In the genomic region with DNA sequence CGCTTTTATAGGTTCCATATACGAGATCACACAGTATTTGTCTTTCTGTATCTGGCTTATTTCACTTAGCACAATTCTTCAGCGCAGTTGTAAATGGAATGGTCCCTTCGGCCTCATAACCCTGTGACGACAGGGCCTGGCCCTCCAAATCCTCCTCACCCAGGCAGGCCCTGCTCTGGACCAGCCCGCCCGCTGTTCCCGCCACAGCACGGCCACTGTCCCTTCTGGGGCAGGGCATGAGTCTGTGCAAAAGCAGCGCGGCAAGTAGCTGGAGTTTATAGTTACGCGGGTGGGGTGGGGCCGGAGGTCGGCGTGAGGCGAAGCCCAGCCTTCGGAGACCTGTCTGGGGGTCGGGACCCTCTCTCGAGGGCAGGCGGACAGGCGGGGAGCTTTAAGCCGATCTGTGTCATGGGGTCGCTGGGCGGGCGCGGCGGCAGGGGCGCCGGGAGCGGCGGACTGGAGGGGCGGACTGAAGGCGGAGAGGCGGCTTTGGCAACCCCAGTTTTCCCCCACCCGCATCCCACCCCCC, we compare ENCODE assay signal across 8 cellular contexts. TPM values are rescaled to one million over a fixed set of nuclear protein-coding genes. Genes with fewer than 3 reads are reported as not detected.
A peak's percentile ranks its signal among the peaks of the same experiment; 100 is the strongest.
DNase-seq lines count a peak whose midpoint lies in the region; ATAC-seq and TF ChIP-seq lines count a peak whose summit lies in the region.

No MANE protein-coding gene starts in this region.

- peak overlapping the region; percentile 86 for H3K4me3 Mint-ChIP-seq in Calu3 (ENCODE audit: low read depth, unreplicated experiment)
- H3K4me3 Mint-ChIP-seq in activated CD4-positive, alpha-beta memory T cell treated with anti-CD3 and anti-CD28 coated beads, Interleukin-2, amount 10 ng/mL, durations not matched to agents 7 days and 5 days = no peak overlapping the region

- no peak for TF ChIP-seq EP300 in ovary (IDR thresholded peaks at IDR 0.05)

- H3K4me3 ChIP-seq in cardiac muscle cell (peak overlapping the region; percentile 47), ovary (peak overlapping the region; percentile 97)

- H3K27ac Mint-ChIP-seq in Calu3 (ENCODE audit: unreplicated experiment) = peak overlapping the region; percentile 11
- no peak overlapping the region for H3K27ac Mint-ChIP-seq in activated CD4-positive, alpha-beta memory T cell treated with anti-CD3 and anti-CD28 coated beads, Interleukin-2, amount 10 ng/mL, durations not matched to agents 7 days and 5 days

- intact Hi-C loops in Calu3 (cut with micrococcal nuclease; ENCODE audit: unreplicated experiment) = no loop called here
- intact Hi-C loops in ovary (cut with DNase I) = loop anchor here in 1 of 4 donors (5.0 kb wide), 1 partner anchor 90 kb away; the partner anchor contains the start of gene ZNF710

- H3K27me3 Mint-ChIP-seq in Calu3 (ENCODE audit: unreplicated experiment) = no peaks in the 10 kb centered on the region
- peaks cover 43% of the 10 kb centered on the region for H3K27me3 Mint-ChIP-seq in activated CD4-positive, alpha-beta memory T cell treated with anti-CD3 and anti-CD28 coated beads, Interleukin-2, amount 10 ng/mL, durations not matched to agents 7 days and 5 days

- no peak for TF ChIP-seq POLR2A in ovary (IDR thresholded peaks at IDR 0.05)

- H3K4me1 Mint-ChIP-seq in Calu3 (ENCODE audit: low read depth, unreplicated experiment) = peaks cover 29% of the 10 kb centered on the region
- H3K4me1 Mint-ChIP-seq in activated CD4-positive, alpha-beta memory T cell treated with anti-CD3 and anti-CD28 coated beads, Interleukin-2, amount 10 ng/mL, durations not matched to agents 7 days and 5 days = peaks cover 3% of the 10 kb centered on the region

- no peak for TF ChIP-seq CTCF in Calu3 (IDR thresholded peaks at IDR 0.05; ENCODE audit: unreplicated experiment)
- no peak for TF ChIP-seq CTCF in VCaP (conservative IDR thresholded peaks at IDR 0.05)
- TF ChIP-seq CTCF in cardiac muscle cell (IDR thresholded peaks at IDR 0.05; ENCODE audit: low read depth, low read length) = no peak
- no peak for TF ChIP-seq CTCF in ovary (IDR thresholded peaks at IDR 0.05)

- H3K9me3 Mint-ChIP-seq in Calu3 (ENCODE audit: low read depth, unreplicated experiment) = no peaks in the 10 kb centered on the region
- no peaks in the 10 kb centered on the region for H3K9me3 Mint-ChIP-seq in activated CD4-positive, alpha-beta memory T cell treated with anti-CD3 and anti-CD28 coated beads, Interleukin-2, amount 10 ng/mL, durations not matched to agents 7 days and 5 days

- H3K4me1 ChIP-seq in cardiac muscle cell (ENCODE audit: low read depth) = no peaks in the 10 kb centered on the region
- H3K4me1 ChIP-seq in ovary (ENCODE audit: insufficient read depth) = peaks cover 4% of the 10 kb centered on the region

- 0 to 4% (median 2%) methylated on average over 33 to 36 of the region's 36 CpGs for WGBS in ovary, 3 donors

- DNase-seq in Calu3 = peak; percentile 51
- peak; percentile 13 to 43 for DNase-seq in cardiac muscle cell (ENCODE audit: low read depth in 1 of 2, low spot score in 1 of 2)
- DNase-seq in ovary = peak; percentile 25 to 51 (median 35)
- DNase-seq in activated CD4-positive, alpha-beta memory T cell treated with anti-CD3 and anti-CD28 coated beads, Interleukin-2, amount 10 ng/mL, durations not matched to agents 7 days and 5 days = no peak

- peaks cover 6% of the 10 kb centered on the region for H3K36me3 Mint-ChIP-seq in Calu3 (ENCODE audit: insufficient read depth, unreplicated experiment)
- H3K36me3 Mint-ChIP-seq in activated CD4-positive, alpha-beta memory T cell treated with anti-CD3 and anti-CD28 coated beads, Interleukin-2, amount 10 ng/mL, durations not matched to agents 7 days and 5 days (ENCODE audit: low read depth) = no peaks in the 10 kb centered on the region

- no peak for ATAC-seq in HG02588 (IDR thresholded peaks at IDR 0.05; ENCODE audit: unreplicated experiment)
- no peak for ATAC-seq in HG03342 (IDR thresholded peaks at IDR 0.05; ENCODE audit: unreplicated experiment)
- ATAC-seq in GM19467 (IDR thresholded peaks at IDR 0.05; ENCODE audit: unreplicated experiment) = no peak

- POLR2A ChIA-PET in activated CD4-positive, alpha-beta memory T cell treated with anti-CD3 and anti-CD28 coated beads, Interleukin-2, amount 10 ng/mL, durations not matched to agents 7 days and 5 days (lab: Charles Lee) = no interaction called here

- H3K27ac ChIP-seq in VCaP = peak overlapping the region; percentile 98
- no peak overlapping the region for H3K27ac ChIP-seq in cardiac muscle cell
- peak overlapping the region; percentile 32 to 64 for H3K27ac ChIP-seq in ovary

- H3K27me3 ChIP-seq in cardiac muscle cell (no peaks in the 10 kb centered on the region), ovary (no peaks in the 10 kb centered on the region)

- CTCF ChIA-PET in Calu3 (lab: Charles Lee) = interaction anchor here (0.6 to 1.4 kb wide), 3 partner anchors 18 to 151 kb away, joined by 3 to 7 read pairs (median 4); partner anchors contain the start of gene AP3S2
- CTCF ChIA-PET in activated CD4-positive, alpha-beta memory T cell treated with anti-CD3 and anti-CD28 coated beads, Interleukin-2, amount 10 ng/mL, durations not matched to agents 7 days and 5 days (lab: Charles Lee) = no interaction called here

- H3K36me3 ChIP-seq in cardiac muscle cell (no peaks in the 10 kb centered on the region), ovary (no peaks in the 10 kb centered on the region)

- BruUV-seq in Calu3 (replicated peaks; lab: Mats Ljungman, UMichigan) = no TSS peak

- no peaks in the 10 kb centered on the region for H3K9me3 ChIP-seq in cardiac muscle cell (ENCODE audit: low read depth)
- H3K9me3 ChIP-seq in ovary = no peaks in the 10 kb centered on the region

RNA-seq across cellular contexts. Expression of gene ARPIN, which starts 0.5 kb away (rescaled TPM):
- total RNA-seq in Calu3 (2022) = 19.1 and 20.1 TPM in 2 replicates
- 19.4 and 26.6 TPM in 2 replicates for total RNA-seq in cardiac muscle cell
- polyA plus RNA-seq in cardiac muscle cell = 10.5 and 12.9 TPM in 2 replicates
- total RNA-seq in ovary = 10 to 100 TPM; 14.2 to 36.5 (median 30.8) TPM
- 10 to 100 TPM; 17.0 to 28.3 TPM for polyA plus RNA-seq in ovary
- not detected for total RNA-seq in activated CD4-positive, alpha-beta memory T cell treated with anti-CD3 and anti-CD28 coated beads, Interleukin-2, amount 10 ng/mL, durations not matched to agents 7 days and 5 days

RNA-seq across cellular contexts. Expression of gene AP3S2, which starts 18.4 kb away (rescaled TPM):
- 46.2 and 51.9 TPM in 2 replicates for total RNA-seq in Calu3 (2022)
- total RNA-seq in cardiac muscle cell = 37.9 and 50.2 TPM in 2 replicates
- polyA plus RNA-seq in cardiac muscle cell = 31.0 and 34.6 TPM in 2 replicates
- total RNA-seq in ovary = 10 to 100 TPM; 15.3 to 40.2 (median 30.7) TPM
- polyA plus RNA-seq in ovary = 10 to 100 TPM; 17.5 to 57.1 TPM
- 10 to 100 TPM; 28.3 to 30.3 TPM for total RNA-seq in activated CD4-positive, alpha-beta memory T cell treated with anti-CD3 and anti-CD28 coated beads, Interleukin-2, amount 10 ng/mL, durations not matched to agents 7 days and 5 days

Comparison
In these comparisons a context has a peak if more than half of its experiments do, and no peak if none do; other contexts are left out.
1. RNA of gene ARPIN, which starts 0.5 kb away (total RNA-seq): 14.2 to 36.5 TPM in ovary, 19.4 to 26.6 TPM in cardiac muscle cell and 19.1 to 20.1 TPM in Calu3; not detected in activated CD4-positive, alpha-beta memory T cell treated with anti-CD3 and anti-CD28 coated beads, Interleukin-2, amount 10 ng/mL, durations not matched to agents 7 days and 5 days; every median in the first group is over 10 times any median in the second.